ENCODE assay signal across 12 cellular contexts in the genomic region with DNA sequence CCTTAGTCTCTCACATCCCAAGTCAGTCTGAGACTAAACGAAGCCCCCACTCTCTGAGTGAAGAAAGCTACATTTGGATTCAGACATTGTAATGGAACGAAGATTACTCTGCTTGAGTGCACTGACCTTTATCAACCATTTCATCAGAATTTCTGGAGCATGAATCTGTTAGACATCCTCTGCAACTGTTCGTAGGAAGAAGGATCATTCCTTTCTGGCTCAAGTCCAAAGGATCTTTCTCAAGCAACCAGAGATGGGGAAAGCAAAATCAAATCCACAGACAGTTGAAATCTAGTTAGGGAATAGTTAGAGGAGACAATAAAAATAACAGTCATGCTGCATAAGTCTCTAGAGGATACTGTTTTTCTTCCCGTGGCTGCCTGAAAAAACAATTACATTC. TPM values are rescaled to one million over a fixed set of nuclear protein-coding genes. Genes with fewer than 3 reads are reported as not detected.
DNase-seq lines count a peak whose midpoint lies in the region; ATAC-seq and TF ChIP-seq lines count a peak whose summit lies in the region.
"Had no signal": no experiment of that assay in that cellular context is flagged by ENCODE, and none has a peak within 500 bp of the region (broad histone marks: within the 10 kb centered on the region; RNA-seq: fewer than 3 reads in every experiment).

No MANE protein-coding gene starts in this region.

- H3K27me3 ChIP-seq in BLaER1 treated with 17β-estradiol and CSF1 and Interleukin-3, amounts not matched to agents 10 nM and 100 nM = no peaks in the 10 kb centered on the region
- no peaks in the 10 kb centered on the region for H3K27me3 ChIP-seq in esophagus muscularis mucosa
- H3K27me3 ChIP-seq in BE2C = no peaks in the 10 kb centered on the region
- no peaks in the 10 kb centered on the region for H3K27me3 ChIP-seq in HAP-1 (ENCODE audit: low read depth)
- H3K27me3 ChIP-seq: cardiac muscle cell had no signal

- DNase-seq in NCI-H2227 treated with DMSO at 0.1 percent for 48 hours (lab: John Stamatoyannopoulos, UW) = peak; percentile 51
- no peak for DNase-seq in esophagus muscularis mucosa (ENCODE audit: extremely low spot score)
- peak; percentile 15 for DNase-seq in pulmonary artery endothelial cell (ENCODE audit: low read depth, low spot score)
- DNase-seq in BE2C = no peak
- no peak for DNase-seq in COR-L47 (lab: John Stamatoyannopoulos, UW)
- no peak for DNase-seq in HAP-1 (ENCODE audit: low spot score in 2 of 2)
- DNase-seq: hypothalamus; naive thymus-derived CD4-positive, alpha-beta T cell; NCI-H446 treated with DMSO at 0.1 percent for 48 hours had no signal

- H4K20me1 ChIP-seq in BLaER1 treated with 17β-estradiol and CSF1 and Interleukin-3, amounts not matched to agents 10 nM and 100 nM = no peaks in the 10 kb centered on the region

- H3K4me1 ChIP-seq in BLaER1 treated with 17β-estradiol and CSF1 and Interleukin-3, amounts not matched to agents 10 nM and 100 nM = peaks cover 41 to 59% (median 50%) of the 10 kb centered on the region in 10 experiments
- H3K4me1 ChIP-seq in esophagus muscularis mucosa = peaks cover 43 to 69% (median 52%) of the 10 kb centered on the region in 4 donors
- peaks cover 6% of the 10 kb centered on the region for H3K4me1 ChIP-seq in BE2C
- peaks cover 27% of the 10 kb centered on the region for H3K4me1 ChIP-seq in HAP-1

- 43% methylated on average over 4 of the region's 4 CpGs for WGBS in esophagus muscularis mucosa

- H3K4me3 ChIP-seq in BLaER1 treated with 17β-estradiol and CSF1 and Interleukin-3, amounts not matched to agents 10 nM and 100 nM = no peak overlapping the region
- H3K4me3 ChIP-seq in esophagus muscularis mucosa (no peak overlapping the region), BE2C (ENCODE audit: low read depth, low read length) (no peak overlapping the region), HAP-1 (no peak overlapping the region)
- H3K4me3 ChIP-seq: cardiac muscle cell had no signal

- H3K36me3 ChIP-seq in BLaER1 treated with 17β-estradiol and CSF1 and Interleukin-3, amounts not matched to agents 10 nM and 100 nM = peaks cover 14 to 34% (median 29%) of the 10 kb centered on the region in 11 experiments; a peak in 19 of 22 replicates
- H3K36me3 ChIP-seq in esophagus muscularis mucosa = peaks cover 3 to 51% (median 13%) of the 10 kb centered on the region in 4 donors
- H3K36me3 ChIP-seq in BE2C = no peaks in the 10 kb centered on the region
- peaks cover 9% of the 10 kb centered on the region for H3K36me3 ChIP-seq in HAP-1 (replicated peaks)
- H3K36me3 ChIP-seq: cardiac muscle cell had no signal

- ATAC-seq in HG02981 (IDR thresholded peaks at IDR 0.05; ENCODE audit: unreplicated experiment) = no peak
- ATAC-seq: naive thymus-derived CD4-positive, alpha-beta T cell had no signal

- no peak for TF ChIP-seq EP300 in esophagus muscularis mucosa (IDR thresholded peaks at IDR 0.05)

- H3K27ac ChIP-seq in BLaER1 treated with 17β-estradiol and CSF1 and Interleukin-3, amounts not matched to agents 10 nM and 100 nM = peak overlapping the region; percentile 36 to 93 (median 83); a peak in 21 of 22 replicates
- H3K27ac ChIP-seq in esophagus muscularis mucosa (replicated peaks in 1 of 4) = peak overlapping the region in 3 of 4 donors; percentile 42 to 50 (median 46)
- H3K27ac ChIP-seq: cardiac muscle cell had no signal

- H3K4me2 ChIP-seq in BLaER1 treated with 17β-estradiol and CSF1 and Interleukin-3, amounts not matched to agents 10 nM and 100 nM = peak overlapping the region; percentile 70 to 90 (median 83)

- no peak for TF ChIP-seq POLR2A in esophagus muscularis mucosa (IDR thresholded peaks at IDR 0.05; ENCODE audit: low read depth)

- H3K9me3 ChIP-seq in BLaER1 treated with 17β-estradiol and CSF1 and Interleukin-3, amounts not matched to agents 10 nM and 100 nM (replicated peaks in 1 of 11) = peaks cover 0 to 16% (median 7%) of the 10 kb centered on the region in 11 experiments; a peak in 15 of 22 replicates
- H3K9me3 ChIP-seq in esophagus muscularis mucosa (no peaks in the 10 kb centered on the region), BE2C (no peaks in the 10 kb centered on the region), HAP-1 (no peaks in the 10 kb centered on the region)

- in situ Hi-C loops in HAP-1 (cut with MboI; ENCODE audit: low sequenced_read_pairs) = no loop called here

- TF ChIP-seq CTCF in esophagus muscularis mucosa (IDR thresholded peaks at IDR 0.05) = no peak
- no peak for TF ChIP-seq CTCF in BE2C (IDR thresholded peaks at IDR 0.05; ENCODE audit: low read depth, low read length)

- peak overlapping the region; percentile 20 to 81 (median 64); a peak in 17 of 22 replicates for H3K9ac ChIP-seq in BLaER1 treated with 17β-estradiol and CSF1 and Interleukin-3, amounts not matched to agents 10 nM and 100 nM

- intact Hi-C loops in esophagus muscularis mucosa (cut with DNase I) = no loop called here

RNA-seq across cellular contexts. Expression of a gene that starts 27.6 kb away (rescaled TPM):
- total RNA-seq in esophagus muscularis mucosa (1 to 10 TPM in 3 of 4 donors, under 1 TPM in 1; 0.66 to 2.9 (median 1.7) TPM), pulmonary artery endothelial cell (0.33 and 0.53 TPM in 2 replicates)
- 4.0 TPM for polyA plus RNA-seq in BE2C (2012; ENCODE audit: insufficient read depth, insufficient read length, low read depth)
- polyA plus RNA-seq: naive thymus-derived CD4-positive, alpha-beta T cell had no signal

Comparison
In these comparisons a context has a peak if more than half of its experiments do, and no peak if none do; other contexts are left out.
1. DNase-seq: peak in NCI-H2227 treated with DMSO at 0.1 percent for 48 hours (single experiment) and pulmonary artery endothelial cell (single experiment); none in esophagus muscularis mucosa (single experiment), BE2C (single experiment), COR-L47 (single experiment) and HAP-1 (0 of 2).